Comparison of ENCODE assay signal across 20 cellular contexts in the genomic region with DNA sequence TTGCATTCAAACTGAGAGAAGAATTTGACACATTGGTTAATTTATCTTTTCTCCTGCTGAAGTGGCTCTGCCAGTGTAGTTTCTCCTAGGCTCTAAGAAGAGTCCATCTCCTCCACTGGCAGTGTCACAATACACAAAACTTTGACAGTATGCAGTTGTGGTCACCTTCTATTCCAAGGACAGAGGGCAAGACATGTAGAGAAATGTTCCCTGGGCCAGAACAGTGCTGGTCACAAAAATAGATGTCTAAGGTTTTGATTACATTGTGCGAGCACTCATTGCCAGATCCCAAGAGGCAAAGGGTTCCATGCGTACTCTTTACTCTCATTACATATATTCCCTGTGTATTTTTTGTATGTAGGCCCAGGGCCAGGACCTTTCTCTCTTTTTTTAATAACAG.
DNase-seq lines count a peak whose midpoint lies in the region; ATAC-seq and TF ChIP-seq lines count a peak whose summit lies in the region.
"Had no signal": no experiment of that assay in that cellular context is flagged by ENCODE, and none has a peak within 500 bp of the region (broad histone marks: within the 10 kb centered on the region; RNA-seq: fewer than 3 reads in every experiment).

No MANE protein-coding gene starts in this region.

- H3K27me3 ChIP-seq in right atrium auricular region = no peaks in the 10 kb centered on the region
- no peaks in the 10 kb centered on the region for H3K27me3 ChIP-seq in heart right ventricle
- no peaks in the 10 kb centered on the region for H3K27me3 ChIP-seq in mesendoderm (ENCODE audit: insufficient read depth, low read length, poor library complexity)
- H3K27me3 ChIP-seq in skeletal muscle tissue (ENCODE audit: control insufficient read depth in 3 of 3, insufficient read depth in 3 of 3, low read length in 3 of 3) = no peaks in the 10 kb centered on the region
- H3K27me3 ChIP-seq in BE2C = no peaks in the 10 kb centered on the region
- H3K27me3 ChIP-seq: BLaER1 treated with 17β-estradiol and CSF1 and Interleukin-3, amounts not matched to agents 10 nM and 100 nM had no signal

- H3K36me3 ChIP-seq in right atrium auricular region = no peaks in the 10 kb centered on the region
- H3K36me3 ChIP-seq in heart right ventricle = peaks cover 0 to 6% (median 0%) of the 10 kb centered on the region in 9 donors
- no peaks in the 10 kb centered on the region for H3K36me3 ChIP-seq in mesendoderm (ENCODE audit: control insufficient read depth, insufficient read depth, low read length)
- no peaks in the 10 kb centered on the region for H3K36me3 ChIP-seq in skeletal muscle tissue (ENCODE audit: control insufficient read depth in 3 of 3, insufficient read depth in 3 of 3, low read length in 3 of 3)
- no peaks in the 10 kb centered on the region for H3K36me3 ChIP-seq in BE2C

- H3K27ac ChIP-seq in right atrium auricular region (no peak overlapping the region), heart right ventricle (peak overlapping the region in 6 of 10 donors; percentile 9 to 41 (median 28)), mesendoderm (ENCODE audit: low read depth, low read length) (no peak overlapping the region), skeletal muscle tissue (ENCODE audit: low read depth, low read length) (peak overlapping the region; percentile 16)
- H3K27ac ChIP-seq: 22Rv1; BLaER1 treated with 17β-estradiol and CSF1 and Interleukin-3, amounts not matched to agents 10 nM and 100 nM had no signal

- DNase-seq in Right ventricle myocardium inferior (ENCODE audit: missing footprints) (no peak), right atrium auricular region (ENCODE audit: low spot score) (no peak), heart right ventricle (no peak), cardiac septum (ENCODE audit: low spot score) (no peak), mesendoderm (no peak), iPS-NIHi7 (ENCODE audit: extremely low spot score) (no peak), BE2C (no peak)
- DNase-seq: CD4-positive, alpha-beta T cell; CD8-positive, alpha-beta memory T cell; DMS 273 treated with DMSO at 0.1 percent for 48 hours; DMS79; EL; GDM1; H9 had no signal

- ATAC-seq in Right ventricle myocardium inferior (peak; percentile 65), heart right ventricle (peak in 6 of 8 donors; percentile 52 to 86 (median 69))
- ATAC-seq: GM12878, GM23338, HCT116 had no signal

- WGBS in heart right ventricle, 2 donors = 56 to 58% methylated on average over 2 of the region's 2 CpGs
- WGBS in mesendoderm (ENCODE audit: extremely low coverage, insufficient coverage, low lambda C conversion rate) = no CpG with 5 or more reads among the region's 2 CpGs

- H2BK120ac ChIP-seq in mesendoderm (ENCODE audit: low read depth, low read length) = peak overlapping the region; percentile 23

- no peak overlapping the region for H3K4ac ChIP-seq in mesendoderm (ENCODE audit: low read depth, low read length)

- no peak overlapping the region for H4K5ac ChIP-seq in mesendoderm (ENCODE audit: low read length)

- H2AK5ac ChIP-seq in mesendoderm (ENCODE audit: low read length) = no peak overlapping the region

- H3K79me1 ChIP-seq in mesendoderm (ENCODE audit: low read length) = no peaks in the 10 kb centered on the region

- no peaks in the 10 kb centered on the region for H3K79me2 ChIP-seq in mesendoderm (ENCODE audit: control insufficient read depth, insufficient read depth, low read length)

- H3K4me2 ChIP-seq in mesendoderm (ENCODE audit: low read length) = no peak overlapping the region
- H3K4me2 ChIP-seq: BLaER1 treated with 17β-estradiol and CSF1 and Interleukin-3, amounts not matched to agents 10 nM and 100 nM; GM23338 had no signal

- intact Hi-C loops in Right ventricle myocardium inferior (cut with DNase I) = no loop called here
- intact Hi-C loops in heart right ventricle (cut with DNase I) = no loop called here
- intact Hi-C loops in cardiac septum (cut with DNase I) = no loop called here

- H3K4me3 ChIP-seq in right atrium auricular region = no peak overlapping the region
- no peak overlapping the region for H3K4me3 ChIP-seq in heart right ventricle
- H3K4me3 ChIP-seq in mesendoderm (ENCODE audit: low read length) = no peak overlapping the region
- no peak overlapping the region for H3K4me3 ChIP-seq in skeletal muscle tissue (ENCODE audit: low read length in 3 of 3)
- H3K4me3 ChIP-seq in BE2C (ENCODE audit: low read depth, low read length) = no peak overlapping the region
- H3K4me3 ChIP-seq: BLaER1 treated with 17β-estradiol and CSF1 and Interleukin-3, amounts not matched to agents 10 nM and 100 nM; GM12878; GM23338 had no signal

- no peak overlapping the region for H4K8ac ChIP-seq in mesendoderm (ENCODE audit: low read depth, low read length)

- H3K4me1 ChIP-seq in right atrium auricular region (no peaks in the 10 kb centered on the region), heart right ventricle (peaks cover 0 to 41% (median 6%) of the 10 kb centered on the region in 9 donors), mesendoderm (ENCODE audit: control insufficient read depth, low read depth, low read length) (peaks cover 4% of the 10 kb centered on the region), skeletal muscle tissue (ENCODE audit: control insufficient read depth in 3 of 3, insufficient read depth in 3 of 3, low read length in 3 of 3) (peaks cover 3 to 7% (median 7%) of the 10 kb centered on the region in 3 donors), BE2C (peaks cover 5% of the 10 kb centered on the region; the same call in 1 of the 2 replicates)

- H3K9me3 ChIP-seq in right atrium auricular region = peaks cover 0 to 18% of the 10 kb centered on the region in 2 donors
- peaks cover 0 to 23% (median 13%) of the 10 kb centered on the region in 11 donors for H3K9me3 ChIP-seq in heart right ventricle
- no peaks in the 10 kb centered on the region for H3K9me3 ChIP-seq in skeletal muscle tissue (ENCODE audit: control insufficient read depth in 3 of 3, low read length in 3 of 3)
- no peaks in the 10 kb centered on the region for H3K9me3 ChIP-seq in BE2C

- H3K9ac ChIP-seq in mesendoderm (ENCODE audit: low read length) (no peak overlapping the region), skeletal muscle tissue (ENCODE audit: low read depth in 1 of 3, low read length in 3 of 3) (no peak overlapping the region)
- H3K9ac ChIP-seq: BLaER1 treated with 17β-estradiol and CSF1 and Interleukin-3, amounts not matched to agents 10 nM and 100 nM had no signal

- TF ChIP-seq CTCF in right atrium auricular region (IDR thresholded peaks at IDR 0.05) (no peak), heart right ventricle (IDR thresholded peaks at IDR 0.05) (no peak), BE2C (IDR thresholded peaks at IDR 0.05; ENCODE audit: low read depth, low read length) (no peak)

- no peak overlapping the region for H2BK5ac ChIP-seq in mesendoderm (ENCODE audit: low read length)

- H3K56ac ChIP-seq in mesendoderm (ENCODE audit: low read length) = no peak overlapping the region

- no peak overlapping the region for H3K23ac ChIP-seq in mesendoderm (ENCODE audit: low read length)

- no peak overlapping the region for H3K18ac ChIP-seq in mesendoderm (ENCODE audit: low read length)

- H2BK15ac ChIP-seq in mesendoderm (replicated peaks; ENCODE audit: low read depth) = no peak overlapping the region

Comparison
In these comparisons a context has a peak if more than half of its experiments do, and no peak if none do; other contexts are left out.
1. H3K27ac ChIP-seq: peak in heart right ventricle (6 of 10) and skeletal muscle tissue (single experiment); none in right atrium auricular region (0 of 2) and mesendoderm (single experiment).